Comparison of ENCODE assay signal across 8 cellular contexts in genomic region chr6:26033132-26033941, GRCh38.
A peak's percentile ranks its signal among the peaks of the same experiment; 100 is the strongest.
DNase-seq lines count a peak whose midpoint lies in the region; ATAC-seq, FAIRE-seq and TF ChIP-seq lines count a peak whose summit lies in the region.

No MANE protein-coding gene starts in this region.

- H3K36me3 ChIP-seq in BLaER1 treated with 17β-estradiol and CSF1 and Interleukin-3, amounts not matched to agents 10 nM and 100 nM, result no peaks in the 10 kb centered on the region
- H3K36me3 ChIP-seq in WERI-Rb-1, result no peaks in the 10 kb centered on the region

- DNase-seq in NCI-H2227 treated with DMSO at 0.1 percent for 48 hours (lab: John Stamatoyannopoulos, UW) (peak; percentile 99), WERI-Rb-1 (peak; percentile 78), kidney glomerular epithelial cell (lab: John Stamatoyannopoulos, UW) (peak; percentile 98)
- DNase-seq in stimulated activated CD4-positive, alpha-beta T cell treated with anti-CD3 and anti-CD28 coated beads, Interleukin-2, amount 100 ng/mL, for 48 hours, result peak; percentile 57 to 64

- peak; percentile 65 for FAIRE-seq in colon (lab: Jason Lieb, UNC)

- peaks cover 0 to 5% (median 0%) of the 10 kb centered on the region in 11 experiments; a peak in 1 of 22 replicates for H4K20me1 ChIP-seq in BLaER1 treated with 17β-estradiol and CSF1 and Interleukin-3, amounts not matched to agents 10 nM and 100 nM

- peak overlapping the region; percentile 53 to 99 (median 91) for H3K27ac ChIP-seq in BLaER1 treated with 17β-estradiol and CSF1 and Interleukin-3, amounts not matched to agents 10 nM and 100 nM
- peak overlapping the region; percentile 78 for H3K27ac ChIP-seq in WERI-Rb-1

- peak overlapping the region; percentile 77 to 97 (median 92) for H3K4me2 ChIP-seq in BLaER1 treated with 17β-estradiol and CSF1 and Interleukin-3, amounts not matched to agents 10 nM and 100 nM

- ATAC-seq in GM19035 (IDR thresholded peaks at IDR 0.05; ENCODE audit: unreplicated experiment) (peak; percentile 60), HG03175 (IDR thresholded peaks at IDR 0.05; ENCODE audit: unreplicated experiment) (peak; percentile 60)

- TF ChIP-seq CTCF in WERI-Rb-1 (IDR thresholded peaks at IDR 0.05; ENCODE audit: low read depth, low read length), result no peak

- H3K9ac ChIP-seq in BLaER1 treated with 17β-estradiol and CSF1 and Interleukin-3, amounts not matched to agents 10 nM and 100 nM, result peak overlapping the region; percentile 81 to 93 (median 88)

- no peaks in the 10 kb centered on the region for H3K27me3 ChIP-seq in BLaER1 treated with 17β-estradiol and CSF1 and Interleukin-3, amounts not matched to agents 10 nM and 100 nM
- no peaks in the 10 kb centered on the region for H3K27me3 ChIP-seq in WERI-Rb-1 (ENCODE audit: insufficient read depth, low read depth, severe bottlenecking)

- H3K4me1 ChIP-seq in BLaER1 treated with 17β-estradiol and CSF1 and Interleukin-3, amounts not matched to agents 10 nM and 100 nM, result peaks cover 36 to 57% (median 45%) of the 10 kb centered on the region in 10 experiments

- no peaks in the 10 kb centered on the region for H3K9me3 ChIP-seq in BLaER1 treated with 17β-estradiol and CSF1 and Interleukin-3, amounts not matched to agents 10 nM and 100 nM (replicated peaks in 1 of 11)
- peaks cover 4% of the 10 kb centered on the region for H3K9me3 ChIP-seq in WERI-Rb-1 (ENCODE audit: severe bottlenecking)

- H3K4me3 ChIP-seq in BLaER1 treated with 17β-estradiol and CSF1 and Interleukin-3, amounts not matched to agents 10 nM and 100 nM, result peak overlapping the region; percentile 59 to 80 (median 70)
- peak overlapping the region; percentile 85 for H3K4me3 ChIP-seq in WERI-Rb-1 (ENCODE audit: low read depth, low read length)

Comparison
In these comparisons a context has a peak if more than half of its experiments do, and no peak if none do; other contexts are left out.
1. Peak in every context shown above with its lines: DNase-seq, ATAC-seq, H3K4me3 ChIP-seq and H3K27ac ChIP-seq.